Comparison of ENCODE assay signal across 28 cellular contexts in genomic region chr11:70407121-70407520, GRCh38.
"Had no signal": no experiment of that assay in that cellular context is flagged by ENCODE, and none has a peak within 500 bp of the region (broad histone marks: within the 10 kb centered on the region; RNA-seq: fewer than 3 reads in every experiment).

No MANE protein-coding gene starts in this region.

- ATAC-seq: activated T-cell treated with anti-CD3 and anti-CD28 coated beads, Interleukin-2, amount 50 U/mL, for 72 hours; effector memory CD8-positive, alpha-beta T cell; esophagus mucosa; WTC11 had no signal

- H3K9me3 Mint-ChIP-seq: activated CD4-positive, alpha-beta memory T cell treated with anti-CD3 and anti-CD28 coated beads, Interleukin-2, amount 10 ng/mL, durations not matched to agents 7 days and 5 days; activated CD4-positive, alpha-beta T cell treated with anti-CD3 and anti-CD28 coated beads, Interleukin-2, amount 10 ng/mL, durations not matched to agents 7 days and 5 days; activated T-cell treated with anti-CD3 and anti-CD28 coated beads, Interleukin-2, amount 50 U/mL, for 24 hours; activated T-cell treated with anti-CD3 and anti-CD28 coated beads, Interleukin-2, amount 50 U/mL, for 72 hours; central memory CD8-positive, alpha-beta T cell; dendritic cell treated with granulocyte-macrophage colony-stimulating factor and Interleukin-4, amounts not matched to agents 40 ng/mL and 50 ng/mL, for 4 days; effector memory CD8-positive, alpha-beta T cell; WTC11 had no signal

- H3K4me3 Mint-ChIP-seq: activated CD4-positive, alpha-beta memory T cell treated with anti-CD3 and anti-CD28 coated beads, Interleukin-2, amount 10 ng/mL, durations not matched to agents 7 days and 5 days; activated CD4-positive, alpha-beta T cell treated with anti-CD3 and anti-CD28 coated beads, Interleukin-2, amount 10 ng/mL, durations not matched to agents 7 days and 5 days; activated naive CD8-positive, alpha-beta T cell; activated T-cell treated with anti-CD3 and anti-CD28 coated beads, Interleukin-2, amount 50 U/mL, for 24 hours; activated T-cell treated with anti-CD3 and anti-CD28 coated beads, Interleukin-2, amount 50 U/mL, for 72 hours; central memory CD8-positive, alpha-beta T cell; dendritic cell treated with granulocyte-macrophage colony-stimulating factor and Interleukin-4, amounts not matched to agents 40 ng/mL and 50 ng/mL, for 4 days; effector memory CD8-positive, alpha-beta T cell; WTC11 had no signal

- H3K4me3 ChIP-seq: coronary artery, dorsolateral prefrontal cortex, heart left ventricle had no signal

- H3K27ac Mint-ChIP-seq: activated CD4-positive, alpha-beta memory T cell treated with anti-CD3 and anti-CD28 coated beads, Interleukin-2, amount 10 ng/mL, durations not matched to agents 7 days and 5 days; activated CD4-positive, alpha-beta T cell treated with anti-CD3 and anti-CD28 coated beads, Interleukin-2, amount 10 ng/mL, durations not matched to agents 7 days and 5 days; activated naive CD8-positive, alpha-beta T cell; activated T-cell treated with anti-CD3 and anti-CD28 coated beads, Interleukin-2, amount 50 U/mL, for 24 hours; activated T-cell treated with anti-CD3 and anti-CD28 coated beads, Interleukin-2, amount 50 U/mL, for 72 hours; dendritic cell treated with granulocyte-macrophage colony-stimulating factor and Interleukin-4, amounts not matched to agents 40 ng/mL and 50 ng/mL, for 4 days; effector memory CD8-positive, alpha-beta T cell; WTC11 had no signal

- H3K27me3 ChIP-seq: brain microvascular endothelial cell, dorsolateral prefrontal cortex had no signal

- H3K27ac ChIP-seq: brain microvascular endothelial cell, coronary artery, VCaP had no signal

- H3K4me1 Mint-ChIP-seq: central memory CD8-positive, alpha-beta T cell had no signal

- H3K27me3 Mint-ChIP-seq: activated naive CD8-positive, alpha-beta T cell had no signal

- DNase-seq: activated CD4-positive, alpha-beta memory T cell treated with anti-CD3 and anti-CD28 coated beads, Interleukin-2, amount 10 ng/mL, durations not matched to agents 7 days and 5 days; activated CD4-positive, alpha-beta T cell treated with anti-CD3 and anti-CD28 coated beads for 1 hour; activated CD4-positive, alpha-beta T cell treated with anti-CD3 and anti-CD28 coated beads for 4 hours; activated CD4-positive, alpha-beta T cell treated with anti-CD3 and anti-CD28 coated beads, Interleukin-2, amount 10 ng/mL, durations not matched to agents 7 days and 5 days; activated CD4-positive, alpha-beta T cell treated with anti-CD3 and anti-CD28 coated beads, Interleukin-2, amount 50 U/mL, for 4 hours; activated CD8-positive, alpha-beta memory T cell treated with anti-CD3 and anti-CD28 coated beads, Interleukin-2, amount 50 U/mL, for 48 hours; activated gamma-delta T cell; activated naive CD4-positive, alpha-beta T cell; activated naive CD4-positive, alpha-beta T cell treated with anti-CD3 and anti-CD28 coated beads, Interleukin-2, amount 50 U/mL, for 16 hours; activated T-cell treated with anti-CD3 and anti-CD28 coated beads for 4 hours; activated T-cell treated with anti-CD3 and anti-CD28 coated beads, Interleukin-2, amount 50 U/mL, for 24 hours; activated T-cell treated with anti-CD3 and anti-CD28 coated beads, Interleukin-2, amount 50 U/mL, for 72 hours; amniotic stem cell; anterior cingulate cortex; brain microvascular endothelial cell; dorsolateral prefrontal cortex; effector CD4-positive, alpha-beta T cell; effector memory CD8-positive, alpha-beta T cell; foreskin fibroblast; heart left ventricle; T-helper 2 cell had no signal

- H3K9me3 ChIP-seq: heart left ventricle had no signal
